21 cellular contexts compared by ENCODE assay signal in genomic region chr12:44246481-44247105, GRCh38.
DNase-seq lines count a peak whose midpoint lies in the region; ATAC-seq and TF ChIP-seq lines count a peak whose summit lies in the region.
"Had no signal": no experiment of that assay in that cellular context is flagged by ENCODE, and none has a peak within 500 bp of the region (broad histone marks: within the 10 kb centered on the region; RNA-seq: fewer than 3 reads in every experiment).

No MANE protein-coding gene starts in this region.

- intact Hi-C loops in tibial artery (cut with DNase I; ENCODE audit: low total_unique reads), result no loop called here

- H3K4me3 ChIP-seq in Karpas-422 (ENCODE audit: low read length) (no peak overlapping the region), SK-N-MC (no peak overlapping the region), tibial artery (no peak overlapping the region)
- H3K4me3 ChIP-seq: MG63 had no signal

- H3K4me1 Mint-ChIP-seq in activated T-helper 17 cell treated with anti-CD3 and anti-CD28 coated beads, Interleukin-2, amount 50 U/mL, for 72 hours, result no peaks in the 10 kb centered on the region
- H3K4me1 Mint-ChIP-seq: CD4-positive, alpha-beta memory T cell had no signal

- H2AFZ ChIP-seq in Karpas-422 (ENCODE audit: low read length), result no peak overlapping the region

- H3K9me3 Mint-ChIP-seq in activated T-helper 17 cell treated with anti-CD3 and anti-CD28 coated beads, Interleukin-2, amount 50 U/mL, for 72 hours, result no peaks in the 10 kb centered on the region
- H3K9me3 Mint-ChIP-seq: T-helper 2 cell treated with Interferon-gamma antibody and Interleukin-4, amounts not matched to agents 5 μg/mL and 100 μg/mL, for 36 hours had no signal

- no peaks in the 10 kb centered on the region for H3K9me3 ChIP-seq in Karpas-422 (ENCODE audit: low read length)
- peaks cover 3% of the 10 kb centered on the region; the same call in 1 of the 2 replicates for H3K9me3 ChIP-seq in SK-N-MC (ENCODE audit: low read depth, low read length)
- no peaks in the 10 kb centered on the region for H3K9me3 ChIP-seq in tibial artery
- H3K9me3 ChIP-seq: BE2C, MG63 had no signal

- H3K27me3 Mint-ChIP-seq in activated T-helper 17 cell treated with anti-CD3 and anti-CD28 coated beads, Interleukin-2, amount 50 U/mL, for 72 hours, result no peaks in the 10 kb centered on the region
- H3K27me3 Mint-ChIP-seq: CD4-positive, alpha-beta memory T cell had no signal

- no peak for TF ChIP-seq CTCF in tibial artery (IDR thresholded peaks at IDR 0.05)

- H3K4me2 ChIP-seq in Karpas-422 (ENCODE audit: low read depth, low read length, poor library complexity, severe bottlenecking), result peak overlapping the region; percentile 24

- H3K36me3 ChIP-seq in Karpas-422 (ENCODE audit: insufficient read depth, low read length) (no peaks in the 10 kb centered on the region), SK-N-MC (ENCODE audit: insufficient read depth, low read length) (no peaks in the 10 kb centered on the region), tibial artery (no peaks in the 10 kb centered on the region)
- H3K36me3 ChIP-seq: BE2C, MG63 had no signal

- H3K36me3 Mint-ChIP-seq in activated T-helper 17 cell treated with anti-CD3 and anti-CD28 coated beads, Interleukin-2, amount 50 U/mL, for 72 hours (ENCODE audit: low read depth), result no peaks in the 10 kb centered on the region

- ATAC-seq in HG02623 (IDR thresholded peaks at IDR 0.05; ENCODE audit: unreplicated experiment), result no peak
- ATAC-seq in activated T-helper 17 cell treated with anti-CD3 and anti-CD28 coated beads, Interleukin-2, amount 50 U/mL, for 72 hours (replicated peaks), result no peak
- ATAC-seq: Panc1 had no signal

- H3K79me2 ChIP-seq in Karpas-422 (ENCODE audit: low read length), result no peaks in the 10 kb centered on the region

- H3K27ac ChIP-seq in Karpas-422 (ENCODE audit: low read length), result no peak overlapping the region
- H3K27ac ChIP-seq in SK-N-MC, result peak overlapping the region; percentile 21; the same call in 1 of the 2 replicates
- no peak overlapping the region for H3K27ac ChIP-seq in tibial artery

- no peaks in the 10 kb centered on the region for H3K9me2 ChIP-seq in Karpas-422 (replicated peaks; ENCODE audit: insufficient read depth, low read length)

- DNase-seq in EH (ENCODE audit: low read depth), result peak; percentile 0
- DNase-seq in Karpas-422, result no peak
- peak; percentile 18 for DNase-seq in SK-N-MC (ENCODE audit: low read depth, low spot score)
- peak; percentile 6 for DNase-seq in myocyte (ENCODE audit: low read depth)
- no peak for DNase-seq in SHP77 treated with DMSO at 0.1 percent for 48 hours (lab: John Stamatoyannopoulos, UW)
- no peak for DNase-seq in tibial artery
- DNase-seq: ACHN; BE2C; Calu3; CD4-positive, alpha-beta memory T cell; DMS79; KG1; MG63; NCI-H1092 treated with DMSO at 0.1 percent for 48 hours; NCI-H187; NCI-H2171 treated with DMSO at 0.1 percent for 48 hours; NCI-H510A had no signal

- H3K27me3 ChIP-seq in Karpas-422 (ENCODE audit: low read length) (no peaks in the 10 kb centered on the region), tibial artery (no peaks in the 10 kb centered on the region)
- H3K27me3 ChIP-seq: BE2C, MG63 had no signal

- H3K4me1 ChIP-seq in Karpas-422 (ENCODE audit: low read length), result peaks cover 18% of the 10 kb centered on the region
- H3K4me1 ChIP-seq in tibial artery, result no peaks in the 10 kb centered on the region
- H3K4me1 ChIP-seq: BE2C had no signal

- H3K27ac Mint-ChIP-seq in activated T-helper 17 cell treated with anti-CD3 and anti-CD28 coated beads, Interleukin-2, amount 50 U/mL, for 72 hours, result no peak overlapping the region
- H3K27ac Mint-ChIP-seq: CD4-positive, alpha-beta memory T cell; T-helper 2 cell treated with Interferon-gamma antibody and Interleukin-4, amounts not matched to agents 5 μg/mL and 100 μg/mL, for 36 hours had no signal

- no peak overlapping the region for H3K4me3 Mint-ChIP-seq in activated T-helper 17 cell treated with anti-CD3 and anti-CD28 coated beads, Interleukin-2, amount 50 U/mL, for 72 hours
- H3K4me3 Mint-ChIP-seq: CD4-positive, alpha-beta memory T cell; T-helper 2 cell treated with Interferon-gamma antibody and Interleukin-4, amounts not matched to agents 5 μg/mL and 100 μg/mL, for 36 hours had no signal

- H3K9ac ChIP-seq in Karpas-422 (ENCODE audit: low read length) (no peak overlapping the region), SK-N-MC (ENCODE audit: insufficient read length) (no peak overlapping the region)

- no peaks in the 10 kb centered on the region for H4K20me1 ChIP-seq in Karpas-422 (ENCODE audit: insufficient read depth, low read depth, low read length)

Comparison
In these comparisons a context has a peak if more than half of its experiments do, and no peak if none do; other contexts are left out.
1. DNase-seq: peak in EH (single experiment), SK-N-MC (single experiment) and myocyte (single experiment); none in Karpas-422 (single experiment), SHP77 treated with DMSO at 0.1 percent for 48 hours (single experiment) and tibial artery (0 of 2).